1 cellular context compared by ENCODE assay signal in genomic region chr1:55053265-55053954, GRCh38.
TF ChIP-seq lines count a peak whose summit lies in the region.

No MANE protein-coding gene starts in this region.

TF ChIP-seq in HepG2, 621 proteins besides CTCF, POLR2A, EP300 and RAD21 (continued from another document):
- no peak for TF ChIP-seq HMGXB4 (CRISPR knock-in tag; IDR thresholded peaks at IDR 0.05; ENCODE audit: borderline replicate concordance in 1 of 2, low read depth in 1 of 2)
